1 cellular context compared by ENCODE assay signal in the genomic region with DNA sequence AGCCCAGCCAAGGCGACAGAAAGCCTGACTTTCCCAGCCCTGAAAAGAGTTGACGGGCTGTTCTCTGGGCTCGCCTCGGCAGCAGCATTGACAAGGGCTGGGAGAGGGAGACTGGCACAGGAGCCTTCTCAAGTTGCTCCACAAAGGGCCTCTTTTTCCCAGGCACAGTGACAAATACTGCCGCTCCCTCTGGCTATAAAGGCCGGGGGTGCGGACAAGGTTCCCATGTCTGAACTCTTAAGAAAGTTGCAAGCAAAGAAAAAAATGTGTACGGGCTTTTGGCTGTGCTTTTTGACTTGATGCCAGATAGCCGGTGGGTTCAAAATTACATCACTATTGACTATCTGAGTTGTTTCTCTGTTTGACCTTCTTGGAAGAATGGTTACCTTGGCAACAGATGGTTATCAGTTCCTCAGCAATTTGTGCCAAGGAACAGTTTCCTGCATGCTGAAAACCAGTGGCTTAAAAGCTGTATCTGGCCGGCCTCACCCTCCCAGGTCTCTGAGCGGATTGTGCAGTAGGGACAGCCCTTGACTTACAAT.
TF ChIP-seq lines count a peak whose summit lies in the region.

No MANE protein-coding gene starts in this region.

TF ChIP-seq in SK-N-SH, 30 proteins besides CTCF, POLR2A, EP300 and RAD21 (continued from another document):
- TF ChIP-seq RFX5 (IDR thresholded peaks at IDR 0.05; ENCODE audit: low read length) = 0 out of 2 replicates have a peak, but pooled peaks have one; percentile 40
- TF ChIP-seq RXRA (IDR thresholded peaks at IDR 0.05; ENCODE audit: borderline replicate concordance, low read depth) = peak; percentile 100
- no peak for TF ChIP-seq EZH2phosphoT487 (IDR thresholded peaks at IDR 0.05; ENCODE audit: borderline replicate concordance, low read depth)
- TF ChIP-seq RCOR1 (IDR thresholded peaks at IDR 0.05; ENCODE audit: low read length) = peak; percentile 78
- no peak; the same call in 1 of the 2 replicates for TF ChIP-seq MXI1 (IDR thresholded peaks at IDR 0.05; ENCODE audit: low read depth, low read length)
- peak; percentile 71; the same call in 1 of the 2 replicates for TF ChIP-seq POLR2AphosphoS5 (IDR thresholded peaks at IDR 0.05; ENCODE audit: low read depth, low read length)
- TF ChIP-seq JUND (IDR thresholded peaks at IDR 0.05) = peak; percentile 92
- TF ChIP-seq FOSL2 (IDR thresholded peaks at IDR 0.05; ENCODE audit: borderline replicate concordance, low read depth) = peak; percentile 58
